1 cellular context compared by ENCODE assay signal in genomic region chr17:58082870-58083490, GRCh38.
TF ChIP-seq lines count a peak whose summit lies in the region.

TSS of gene DYNLL2 (plus strand) at chr17:58083419. CDS start at chr17:58087091, 3,672 bp downstream.

TF ChIP-seq in HepG2, 621 proteins besides CTCF, POLR2A, EP300 and RAD21 (continued from another document and continues in another):
- no peak for TF ChIP-seq MEF2D (CRISPR knock-in tag; IDR thresholded peaks at IDR 0.05)
- TF ChIP-seq PHF21A (CRISPR knock-in tag; IDR thresholded peaks at IDR 0.05) = no peak
- TF ChIP-seq TOE1 (CRISPR knock-in tag; IDR thresholded peaks at IDR 0.05) = no peak
- TF ChIP-seq ZNF672 (CRISPR knock-in tag; IDR thresholded peaks at IDR 0.05) = no peak
- no peak for TF ChIP-seq CREB1 (IDR thresholded peaks at IDR 0.05)
- no peak; the same call in 1 of the 2 replicates for TF ChIP-seq CREB1 (CRISPR knock-in tag; IDR thresholded peaks at IDR 0.05)
- TF ChIP-seq HMGXB4 (CRISPR knock-in tag; IDR thresholded peaks at IDR 0.05; ENCODE audit: borderline replicate concordance in 1 of 2, low read depth in 1 of 2) = 0 out of 4 replicates have a peak, but pooled peaks of 1 of the 2 experiments have one; percentile 7
- no peak for TF ChIP-seq ZNF274 (CRISPR knock-in tag; IDR thresholded peaks at IDR 0.05)
- no peak for TF ChIP-seq NONO (IDR thresholded peaks at IDR 0.05)
- TF ChIP-seq NONO (CRISPR knock-in tag; conservative IDR thresholded peaks at IDR 0.05) = no peak
- TF ChIP-seq ZNF383 (CRISPR knock-in tag; IDR thresholded peaks at IDR 0.05; ENCODE audit: borderline replicate concordance) = no peak
- TF ChIP-seq NPAS2 (CRISPR knock-in tag; IDR thresholded peaks at IDR 0.05; ENCODE audit: borderline replicate concordance) = no peak
- no peak for TF ChIP-seq ZNF256 (CRISPR knock-in tag; conservative IDR thresholded peaks at IDR 0.05)
- no peak for TF ChIP-seq EEA1 (CRISPR knock-in tag; IDR thresholded peaks at IDR 0.05; ENCODE audit: borderline replicate concordance)
- TF ChIP-seq ETV6 (CRISPR knock-in tag; conservative IDR thresholded peaks at IDR 0.05) = peak; percentile 35; the same call in 1 of the 2 replicates
- TF ChIP-seq JUN (CRISPR knock-in tag; IDR thresholded peaks at IDR 0.05) = no peak
- no peak for TF ChIP-seq PCBP1 (IDR thresholded peaks at IDR 0.05; ENCODE audit: borderline replicate concordance, low read depth, low read length)
- TF ChIP-seq ATF1 (CRISPR knock-in tag; IDR thresholded peaks at IDR 0.05) = no peak
- no peak; the same call in 1 of the 2 replicates for TF ChIP-seq THAP11 (CRISPR knock-in tag; IDR thresholded peaks at IDR 0.05)
- no peak for TF ChIP-seq IRF1 (CRISPR knock-in tag; IDR thresholded peaks at IDR 0.05; ENCODE audit: low read depth)
- TF ChIP-seq SMAD3 (CRISPR knock-in tag; IDR thresholded peaks at IDR 0.05) = no peak
- TF ChIP-seq RFX3 (CRISPR knock-in tag; IDR thresholded peaks at IDR 0.05) = no peak
- no peak for TF ChIP-seq ZNF614 (CRISPR knock-in tag; IDR thresholded peaks at IDR 0.05; ENCODE audit: borderline replicate concordance)
- peak; percentile 37 for TF ChIP-seq HNRNPH1 (optimal IDR thresholded peaks at IDR 0.05; ENCODE audit: low read depth, low read length)
- TF ChIP-seq MIER3 (CRISPR knock-in tag; IDR thresholded peaks at IDR 0.05; ENCODE audit: borderline replicate concordance) = 0 out of 2 replicates have a peak, but pooled peaks have one; percentile 6
- no peak for TF ChIP-seq ARID4A (CRISPR knock-in tag; IDR thresholded peaks at IDR 0.05; ENCODE audit: borderline replicate concordance)
- TF ChIP-seq NR2F1 (CRISPR knock-in tag; IDR thresholded peaks at IDR 0.05) = no peak
- no peak for TF ChIP-seq BCLAF1 (IDR thresholded peaks at IDR 0.05)
- peak; percentile 52; the same call in 1 of the 2 replicates for TF ChIP-seq CHD2 (IDR thresholded peaks at IDR 0.05; ENCODE audit: low read depth, low read length)
- no peak for TF ChIP-seq ZFP1 (CRISPR knock-in tag; IDR thresholded peaks at IDR 0.05)
- TF ChIP-seq ZNF143 (CRISPR knock-in tag; IDR thresholded peaks at IDR 0.05) = peak; percentile 77
- peak; percentile 60; the same call in 1 of the 2 replicates for TF ChIP-seq CCDC6 (CRISPR knock-in tag; IDR thresholded peaks at IDR 0.05)
- TF ChIP-seq ZNF773 (CRISPR knock-in tag; IDR thresholded peaks at IDR 0.05; ENCODE audit: borderline replicate concordance) = no peak
- no peak for TF ChIP-seq KLF11 (CRISPR knock-in tag; IDR thresholded peaks at IDR 0.05)
- no peak for TF ChIP-seq ZNF235 (CRISPR knock-in tag; IDR thresholded peaks at IDR 0.05; ENCODE audit: borderline replicate concordance)
- no peak for TF ChIP-seq FOXM1 (CRISPR knock-in tag; IDR thresholded peaks at IDR 0.05)
- TF ChIP-seq ATF7 (IDR thresholded peaks at IDR 0.05) = no peak
- TF ChIP-seq ATF7 (CRISPR knock-in tag; IDR thresholded peaks at IDR 0.05) = no peak
- no peak for TF ChIP-seq SMAD1 (CRISPR knock-in tag; IDR thresholded peaks at IDR 0.05; ENCODE audit: borderline replicate concordance, low read depth)
- TF ChIP-seq NRL (CRISPR knock-in tag; IDR thresholded peaks at IDR 0.05; ENCODE audit: borderline replicate concordance) = no peak
- TF ChIP-seq SALL1 (CRISPR knock-in tag; IDR thresholded peaks at IDR 0.05) = no peak; the same call in 1 of the 2 replicates
- no peak for TF ChIP-seq ZNF24 (IDR thresholded peaks at IDR 0.05)
- no peak for TF ChIP-seq FOXK2 (IDR thresholded peaks at IDR 0.05)
- peak; percentile 34; the same call in 1 of the 2 replicates for TF ChIP-seq SAP130 (CRISPR knock-in tag; IDR thresholded peaks at IDR 0.05; ENCODE audit: low read depth)
- no peak for TF ChIP-seq SETDB1 (CRISPR knock-in tag; IDR thresholded peaks at IDR 0.05; ENCODE audit: borderline replicate concordance)
- no peak for TF ChIP-seq KMT2A (CRISPR knock-in tag; IDR thresholded peaks at IDR 0.05)
- TF ChIP-seq E2F2 (CRISPR knock-in tag; IDR thresholded peaks at IDR 0.05; ENCODE audit: borderline replicate concordance) = no peak
- no peak for TF ChIP-seq ZNF740 (CRISPR knock-in tag; IDR thresholded peaks at IDR 0.05)
- TF ChIP-seq MBD4 (IDR thresholded peaks at IDR 0.05; ENCODE audit: borderline replicate concordance, low read length) = no peak
- TF ChIP-seq RNF2 (conservative IDR thresholded peaks at IDR 0.05; ENCODE audit: low read depth) = no peak
- TF ChIP-seq ZNF460 (CRISPR knock-in tag; IDR thresholded peaks at IDR 0.05; ENCODE audit: borderline replicate concordance) = no peak
- TF ChIP-seq ZNF761 (CRISPR knock-in tag; conservative IDR thresholded peaks at IDR 0.05) = no peak
- no peak for TF ChIP-seq ZNF704 (CRISPR knock-in tag; IDR thresholded peaks at IDR 0.05; ENCODE audit: borderline replicate concordance)
- TF ChIP-seq SOX5 (CRISPR knock-in tag; IDR thresholded peaks at IDR 0.05; ENCODE audit: borderline replicate concordance) = no peak; the same call in 1 of the 2 replicates
- TF ChIP-seq HOXA7 (CRISPR knock-in tag; IDR thresholded peaks at IDR 0.05) = no peak
- no peak for TF ChIP-seq USF2 (IDR thresholded peaks at IDR 0.05; ENCODE audit: low read depth, low read length)
- TF ChIP-seq USF2 (CRISPR knock-in tag; IDR thresholded peaks at IDR 0.05; ENCODE audit: borderline replicate concordance) = no peak
- no peak for TF ChIP-seq HIC2 (CRISPR knock-in tag; IDR thresholded peaks at IDR 0.05; ENCODE audit: low read depth)
